ENCODE assay signal across 25 cellular contexts in the genomic region with DNA sequence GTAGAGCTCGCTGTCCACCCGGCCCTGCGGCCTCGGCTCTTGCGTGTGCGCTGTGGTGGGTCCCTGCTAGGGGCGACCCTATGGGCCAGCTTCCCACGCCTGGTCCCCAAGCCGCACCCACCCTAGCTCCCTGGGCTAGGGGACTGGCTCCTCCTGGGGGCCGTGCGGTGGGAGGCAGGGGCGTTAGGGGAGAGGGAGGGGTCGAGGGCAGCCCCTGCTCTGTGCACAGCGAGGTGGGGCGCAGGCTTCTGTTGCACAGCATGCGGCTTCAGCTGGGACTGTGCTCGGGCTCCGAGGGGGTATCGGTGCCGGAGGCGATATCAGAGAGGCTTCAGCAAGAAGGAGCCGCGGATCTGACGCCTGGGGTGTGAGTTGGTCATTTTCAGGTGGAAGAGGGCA.
"Had no signal": no experiment of that assay in that cellular context is flagged by ENCODE, and none has a peak within 500 bp of the region (broad histone marks: within the 10 kb centered on the region; RNA-seq: fewer than 3 reads in every experiment).

No MANE protein-coding gene starts in this region.

- H3K9me3 Mint-ChIP-seq: activated CD4-positive, alpha-beta T cell treated with anti-CD3 and anti-CD28 coated beads, Interleukin-2, amount 10 ng/mL, durations not matched to agents 7 days and 5 days; activated T-helper 1 cell treated with anti-CD3 and anti-CD28 coated beads, Interleukin-12 subunit alpha, Interleukin-12 subunit beta, Interleukin-2, Interleukin-4 antibody, amounts not matched to agents 30 ng/mL and 10 ng/mL and 1 ng/mL, durations not matched to agents 14 hours and 24 hours and 36 hours; effector memory CD8-positive, alpha-beta T cell; naive thymus-derived CD8-positive, alpha-beta T cell; T-cell had no signal

- H3K9me3 ChIP-seq: colonic mucosa, esophagus squamous epithelium, gastroesophageal sphincter, heart left ventricle, testis had no signal

- H3K36me3 ChIP-seq: colonic mucosa, esophagus squamous epithelium, gastroesophageal sphincter, heart left ventricle, neural progenitor cell, stomach, WERI-Rb-1 had no signal

- H3K27me3 Mint-ChIP-seq: progenitor cell of endocrine pancreas had no signal

- H3K4me2 ChIP-seq: neural progenitor cell had no signal

- ATAC-seq: activated CD8-positive, alpha-beta T cell treated with anti-CD3 and anti-CD28 coated beads, Interleukin-2, amount 10 ng/mL, durations not matched to agents 7 days and 5 days; effector memory CD8-positive, alpha-beta T cell; gastroesophageal sphincter; naive thymus-derived CD8-positive, alpha-beta T cell had no signal

- H2AFZ ChIP-seq: neural progenitor cell had no signal

- H3K4me1 Mint-ChIP-seq: activated CD4-positive, alpha-beta T cell treated with anti-CD3 and anti-CD28 coated beads, Interleukin-2, amount 10 ng/mL, durations not matched to agents 7 days and 5 days; brain; naive thymus-derived CD8-positive, alpha-beta T cell; neural progenitor cell; T-cell had no signal

- H3K27ac Mint-ChIP-seq: activated CD4-positive, alpha-beta T cell treated with anti-CD3 and anti-CD28 coated beads, Interleukin-2, amount 10 ng/mL, durations not matched to agents 7 days and 5 days; activated CD8-positive, alpha-beta T cell treated with anti-CD3 and anti-CD28 coated beads, Interleukin-2, amount 10 ng/mL, durations not matched to agents 7 days and 5 days; activated T-helper 1 cell treated with anti-CD3 and anti-CD28 coated beads, Interleukin-12 subunit alpha, Interleukin-12 subunit beta, Interleukin-2, Interleukin-4 antibody, amounts not matched to agents 30 ng/mL and 10 ng/mL and 1 ng/mL, durations not matched to agents 14 hours and 24 hours and 36 hours; brain; effector memory CD8-positive, alpha-beta T cell; naive thymus-derived CD8-positive, alpha-beta T cell; neural progenitor cell; progenitor cell of endocrine pancreas; T-cell had no signal

- H3K4me1 ChIP-seq: colonic mucosa, esophagus squamous epithelium, gastroesophageal sphincter, neural progenitor cell, testis had no signal

- DNase-seq: activated CD4-positive, alpha-beta T cell treated with anti-CD3 and anti-CD28 coated beads, Interleukin-2, amount 10 ng/mL, durations not matched to agents 7 days and 5 days; activated CD4-positive, CD25-positive, alpha-beta regulatory T cell treated with anti-CD3 and anti-CD28 coated beads, Interleukin-2, amount 50 U/mL, for 72 hours; activated CD8-positive, alpha-beta T cell treated with anti-CD3 and anti-CD28 coated beads, Interleukin-2, amount 10 ng/mL, durations not matched to agents 7 days and 5 days; activated gamma-delta T cell; activated naive CD4-positive, alpha-beta T cell treated with anti-CD3 and anti-CD28 coated beads, Interleukin-2, amount 50 U/mL, for 16 hours; aorta; central memory CD4-positive, alpha-beta T cell; colonic mucosa; dorsolateral prefrontal cortex; effector memory CD8-positive, alpha-beta T cell; esophagus squamous epithelium; heart left ventricle; stimulated activated CD4-positive, alpha-beta T cell treated with anti-CD3 and anti-CD28 coated beads, Interleukin-4, amount 100 ng/mL, for 1 hour; stomach; T-cell; testis; trophoblast cell; WERI-Rb-1 had no signal

- H3K4me3 ChIP-seq: colonic mucosa, esophagus squamous epithelium, neural progenitor cell, stomach had no signal

- H3K4me3 Mint-ChIP-seq: activated CD4-positive, alpha-beta T cell treated with anti-CD3 and anti-CD28 coated beads, Interleukin-2, amount 10 ng/mL, durations not matched to agents 7 days and 5 days; activated CD8-positive, alpha-beta T cell treated with anti-CD3 and anti-CD28 coated beads, Interleukin-2, amount 10 ng/mL, durations not matched to agents 7 days and 5 days; activated T-helper 1 cell treated with anti-CD3 and anti-CD28 coated beads, Interleukin-12 subunit alpha, Interleukin-12 subunit beta, Interleukin-2, Interleukin-4 antibody, amounts not matched to agents 30 ng/mL and 10 ng/mL and 1 ng/mL, durations not matched to agents 14 hours and 24 hours and 36 hours; brain; effector memory CD8-positive, alpha-beta T cell; naive thymus-derived CD8-positive, alpha-beta T cell; neural progenitor cell; T-cell had no signal

- H3K9ac ChIP-seq: neural progenitor cell had no signal

- H3K27ac ChIP-seq: colonic mucosa, dorsolateral prefrontal cortex, esophagus squamous epithelium, gastroesophageal sphincter, heart left ventricle, neural progenitor cell, stomach, testis, WERI-Rb-1 had no signal

- H3K27me3 ChIP-seq: colonic mucosa, neural progenitor cell, testis had no signal

- FAIRE-seq: TTC549 had no signal

- H3K36me3 Mint-ChIP-seq: brain; naive thymus-derived CD8-positive, alpha-beta T cell; neural progenitor cell; T-cell had no signal
